In the genomic region with DNA sequence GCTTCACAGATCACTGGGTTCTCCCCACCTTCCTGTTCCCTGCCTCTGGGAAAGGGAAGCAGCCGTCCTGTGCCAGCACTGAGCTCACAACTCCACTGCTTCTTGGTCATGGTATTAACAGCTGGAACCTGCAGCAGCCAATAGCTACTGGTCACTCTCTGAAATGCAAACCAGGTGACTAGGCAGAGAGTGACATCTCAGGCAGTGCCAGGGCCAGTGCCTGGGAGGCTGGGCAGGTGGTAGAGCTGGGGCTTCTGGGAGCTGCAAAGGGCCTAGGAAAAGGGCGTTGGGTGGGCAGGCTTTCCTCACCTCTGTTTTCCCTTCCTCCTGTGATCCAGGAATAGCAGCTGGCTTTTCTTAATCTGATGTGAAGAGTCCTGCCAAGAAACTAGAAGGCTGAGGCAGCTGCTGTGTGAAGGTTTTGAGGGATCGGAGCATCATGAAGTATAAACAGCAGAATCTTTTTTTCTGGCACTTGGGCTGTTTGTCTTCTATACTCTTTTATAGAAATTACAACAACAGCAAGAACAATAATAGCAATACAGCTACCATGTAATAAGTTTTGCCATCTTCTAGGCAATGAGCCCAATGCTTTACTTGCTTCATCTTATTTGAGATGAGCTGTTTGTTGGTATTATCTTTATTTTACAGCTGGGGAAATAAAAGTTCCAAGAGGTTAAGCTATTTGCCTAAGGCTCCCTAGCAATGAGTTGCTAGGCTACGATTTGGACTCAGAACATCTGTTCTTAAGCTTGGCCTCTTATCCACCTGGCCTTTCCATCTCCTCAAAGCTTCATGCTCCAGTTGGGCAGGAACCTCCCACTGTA, we compare ENCODE assay signal across 12 cellular contexts. TPM values are rescaled to one million over a fixed set of nuclear protein-coding genes. Genes with fewer than 3 reads are reported as not detected.
DNase-seq lines count a peak whose midpoint lies in the region; TF ChIP-seq lines count a peak whose summit lies in the region.
"Had no signal": no experiment of that assay in that cellular context is flagged by ENCODE, and none has a peak within 500 bp of the region (broad histone marks: within the 10 kb centered on the region; RNA-seq: fewer than 3 reads in every experiment).

No MANE protein-coding gene starts in this region.

- H3K4ac ChIP-seq in neuronal stem cell (ENCODE audit: low read length), result peak overlapping the region; percentile 44

- H3K4me3 ChIP-seq in BLaER1 treated with 17β-estradiol and CSF1 and Interleukin-3, amounts not matched to agents 10 nM and 100 nM, result no peak overlapping the region
- H3K4me3 ChIP-seq in fibroblast of pulmonary artery (replicated peaks; ENCODE audit: low read depth, low read length), result no peak overlapping the region
- no peak overlapping the region for H3K4me3 ChIP-seq in neuronal stem cell (ENCODE audit: low read length in 2 of 2)
- H3K4me3 ChIP-seq in H7 (ENCODE audit: insufficient read depth, low read depth, low read length), result no peak overlapping the region
- H3K4me3 ChIP-seq: smooth muscle cell had no signal

- H3K9me3 ChIP-seq in BLaER1 treated with 17β-estradiol and CSF1 and Interleukin-3, amounts not matched to agents 10 nM and 100 nM (replicated peaks in 1 of 11), result peaks cover 0 to 6% (median 0%) of the 10 kb centered on the region in 11 experiments; a peak in 2 of 22 replicates
- H3K9me3 ChIP-seq in neuronal stem cell (replicated peaks in 1 of 2; ENCODE audit: control insufficient read depth in 2 of 2, insufficient read depth in 1 of 2, low read depth in 1 of 2, low read length in 2 of 2), result no peaks in the 10 kb centered on the region

- peak overlapping the region; percentile 20 for H2BK5ac ChIP-seq in neuronal stem cell (ENCODE audit: low read length)

- no peaks in the 10 kb centered on the region for H3K79me1 ChIP-seq in neuronal stem cell (ENCODE audit: low read depth, low read length)

- H3K14ac ChIP-seq in neuronal stem cell (ENCODE audit: low read length), result no peak overlapping the region

- no peak overlapping the region for H4K8ac ChIP-seq in neuronal stem cell (ENCODE audit: low read depth, low read length)

- H3K36me3 ChIP-seq in BLaER1 treated with 17β-estradiol and CSF1 and Interleukin-3, amounts not matched to agents 10 nM and 100 nM, result no peaks in the 10 kb centered on the region; a peak in 1 of 22 replicates
- no peaks in the 10 kb centered on the region for H3K36me3 ChIP-seq in neuronal stem cell (replicated peaks in 1 of 2; ENCODE audit: control insufficient read depth in 2 of 2, insufficient read depth in 2 of 2, low read length in 2 of 2)
- no peaks in the 10 kb centered on the region for H3K36me3 ChIP-seq in H7 (replicated peaks; ENCODE audit: control insufficient read depth, insufficient read depth, low read length)

- H2AK5ac ChIP-seq in neuronal stem cell (ENCODE audit: low read depth, low read length), result no peak overlapping the region

- H3K27ac ChIP-seq in BLaER1 treated with 17β-estradiol and CSF1 and Interleukin-3, amounts not matched to agents 10 nM and 100 nM, result no peak overlapping the region
- H3K27ac ChIP-seq in neuronal stem cell (replicated peaks; ENCODE audit: low read length), result no peak overlapping the region

- no peak for TF ChIP-seq CTCF in fibroblast of pulmonary artery (IDR thresholded peaks at IDR 0.05; ENCODE audit: low read length, missing control alignments)

- H2AFZ ChIP-seq in neuronal stem cell (ENCODE audit: low read length), result no peak overlapping the region

- H3K4me2 ChIP-seq in BLaER1 treated with 17β-estradiol and CSF1 and Interleukin-3, amounts not matched to agents 10 nM and 100 nM, result peak overlapping the region in 6 of 11 experiments; percentile 7 to 40 (median 22); a peak in 3 of 22 replicates
- no peak overlapping the region for H3K4me2 ChIP-seq in neuronal stem cell (ENCODE audit: insufficient read depth, low read length, poor library complexity, severe bottlenecking)
- H3K4me2 ChIP-seq: smooth muscle cell had no signal

- no peak overlapping the region for H3K9ac ChIP-seq in BLaER1 treated with 17β-estradiol and CSF1 and Interleukin-3, amounts not matched to agents 10 nM and 100 nM
- no peak overlapping the region for H3K9ac ChIP-seq in neuronal stem cell (ENCODE audit: low read depth, low read length, poor library complexity)

- DNase-seq in NCI-H524 treated with DMSO at 0.1 percent for 48 hours (lab: John Stamatoyannopoulos, UW) (peak; percentile 29), fibroblast of pulmonary artery (ENCODE audit: low read depth) (peak; percentile 53), neuronal stem cell (ENCODE audit: low spot score) (no peak), H7 (no peak), head of caudate nucleus (no peak), NCI-H128 (lab: John Stamatoyannopoulos, UW; ENCODE audit: unreplicated experiment) (no peak)
- no peak for DNase-seq in activated CD4-positive, alpha-beta T cell treated with anti-CD3 and anti-CD28 coated beads, Interleukin-2, amount 50 U/mL, for 4 hours
- DNase-seq: amygdala, hippocampal formation, NCI-H2029 had no signal

- intact Hi-C loops in head of caudate nucleus (cut with DNase I), result no loop called here

- peaks cover 3 to 31% (median 26%) of the 10 kb centered on the region in 10 experiments for H3K4me1 ChIP-seq in BLaER1 treated with 17β-estradiol and CSF1 and Interleukin-3, amounts not matched to agents 10 nM and 100 nM
- H3K4me1 ChIP-seq in neuronal stem cell (ENCODE audit: control insufficient read depth in 2 of 2, insufficient read depth in 1 of 2, low read depth in 1 of 2, low read length in 2 of 2), result no peaks in the 10 kb centered on the region

- peak overlapping the region; percentile 22 for H3K18ac ChIP-seq in neuronal stem cell (ENCODE audit: low read length)

- WGBS in neuronal stem cell (ENCODE audit: extremely low coverage in 2 of 2, insufficient read length in 2 of 2, insufficient replicate concordance in 1 of 2), 2 donors, result no CpG with 5 or more reads among the region's 4 CpGs

- H3K23ac ChIP-seq in neuronal stem cell (ENCODE audit: low read depth, low read length, poor library complexity), result no peak overlapping the region

- no peak overlapping the region for H2BK15ac ChIP-seq in neuronal stem cell (ENCODE audit: low read length)

- no peaks in the 10 kb centered on the region for H4K20me1 ChIP-seq in BLaER1 treated with 17β-estradiol and CSF1 and Interleukin-3, amounts not matched to agents 10 nM and 100 nM

- no peak overlapping the region for H4K91ac ChIP-seq in neuronal stem cell (ENCODE audit: low read depth, low read length, poor library complexity)

- no peak overlapping the region for H2BK120ac ChIP-seq in neuronal stem cell (ENCODE audit: low read depth, low read length)

- H2BK12ac ChIP-seq in neuronal stem cell (ENCODE audit: low read length), result no peak overlapping the region

- H3K27me3 ChIP-seq in BLaER1 treated with 17β-estradiol and CSF1 and Interleukin-3, amounts not matched to agents 10 nM and 100 nM, result no peaks in the 10 kb centered on the region
- H3K27me3 ChIP-seq in neuronal stem cell (ENCODE audit: control insufficient read depth in 3 of 3, insufficient read depth in 3 of 3, low read depth in 1 of 3, low read length in 3 of 3) (peaks cover 0 to 6% (median 0%) of the 10 kb centered on the region in 3 experiments), H7 (ENCODE audit: control insufficient read depth, insufficient read depth, low read length) (no peaks in the 10 kb centered on the region)

RNA-seq across cellular contexts. Expression of a gene that starts 22.0 kb away (rescaled TPM):
- 1.6 TPM for polyA plus RNA-seq in neuronal stem cell (2013, experiment 1 of 2)
- 0.75 TPM for polyA plus RNA-seq in neuronal stem cell (2013, experiment 2 of 2)
- 9.4 and 11.4 TPM in 2 replicates for total RNA-seq in H7 (2014; rRNA removed; shearing (Covaris generic))

Comparison
In these comparisons a context has a peak if more than half of its experiments do, and no peak if none do; other contexts are left out.
1. DNase-seq: peak in NCI-H524 treated with DMSO at 0.1 percent for 48 hours (single experiment) and fibroblast of pulmonary artery (single experiment); none in neuronal stem cell (single experiment), H7 (single experiment), activated CD4-positive, alpha-beta T cell treated with anti-CD3 and anti-CD28 coated beads, Interleukin-2, amount 50 U/mL, for 4 hours (0 of 2), head of caudate nucleus (0 of 42) and NCI-H128 (single experiment).